Comparison of ENCODE assay signal across 8 cellular contexts in the genomic region with DNA sequence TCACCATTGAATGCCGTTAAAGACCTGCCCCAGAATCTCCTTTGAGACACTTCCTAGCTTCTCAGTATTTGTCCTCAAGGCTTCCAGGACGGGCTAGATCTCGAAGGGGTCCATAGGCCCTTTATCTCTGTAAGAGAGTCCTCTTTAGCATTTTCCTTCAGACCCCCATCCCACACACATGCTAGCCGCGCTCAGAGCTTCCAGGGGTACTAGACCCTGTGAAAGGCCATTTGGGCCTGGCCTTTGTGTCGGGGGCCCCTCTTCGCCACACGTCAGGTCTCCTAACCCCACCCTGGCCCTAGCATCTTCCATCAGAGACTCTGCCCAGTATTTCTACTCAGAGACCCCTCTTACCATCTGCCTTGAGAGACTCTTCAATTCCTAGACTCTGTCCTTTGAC. TPM values are rescaled to one million over a fixed set of nuclear protein-coding genes. Genes with fewer than 3 reads are reported as not detected.
DNase-seq lines count a peak whose midpoint lies in the region; ATAC-seq, FAIRE-seq and TF ChIP-seq lines count a peak whose summit lies in the region.

No MANE protein-coding gene starts in this region.

- peak overlapping the region; percentile 94 for H3K27ac Mint-ChIP-seq in activated naive CD4-positive, alpha-beta T cell treated with anti-CD3 and anti-CD28 coated beads for 36 hours

- H3K36me3 Mint-ChIP-seq in activated naive CD4-positive, alpha-beta T cell treated with anti-CD3 and anti-CD28 coated beads for 36 hours (ENCODE audit: low read depth), result peaks cover 27% of the 10 kb centered on the region

- no peak for DNase-seq in activated naive CD4-positive, alpha-beta T cell treated with anti-CD3 and anti-CD28 coated beads for 36 hours
- no peak for DNase-seq in activated naive CD4-positive, alpha-beta T cell treated with Interleukin-2 at 50 U/mL for 16 hours
- DNase-seq in GM12878 (ENCODE audit: low read depth, low spot score) (no peak), lower lobe of right lung (no peak), upper lobe of right lung (no peak), activated gamma-delta T cell treated with Interleukin-2 at 50 U/mL for 16 hours (no peak)

- H3K27me3 ChIP-seq in GM12878 (replicated peaks in 1 of 2; ENCODE audit: control insufficient read depth in 2 of 2, insufficient read depth in 2 of 2, low read length in 1 of 2) (no peaks in the 10 kb centered on the region), lower lobe of right lung (ENCODE audit: low read depth) (no peaks in the 10 kb centered on the region), upper lobe of right lung (no peaks in the 10 kb centered on the region)

- H3K4me1 Mint-ChIP-seq in activated naive CD4-positive, alpha-beta T cell treated with anti-CD3 and anti-CD28 coated beads for 36 hours (ENCODE audit: low read depth), result peaks cover 53% of the 10 kb centered on the region

- H3K4me3 Mint-ChIP-seq in activated naive CD4-positive, alpha-beta T cell treated with anti-CD3 and anti-CD28 coated beads for 36 hours, result peak overlapping the region; percentile 94

- H3K4me1 ChIP-seq in GM12878 (ENCODE audit: control insufficient read depth, insufficient read depth, low read length) (peaks cover 13% of the 10 kb centered on the region), lower lobe of right lung (peaks cover 34% of the 10 kb centered on the region), upper lobe of right lung (peaks cover 20% of the 10 kb centered on the region)

- POLR2A ChIA-PET in GM12878 (lab: Charles Lee), result interaction anchor here (0.8 to 1.8 kb wide), 3 partner anchors 23 to 190 kb away, joined by 3 to 4 read pairs (median 3); no protein-coding TSS in a partner anchor

- no peak for TF ChIP-seq EP300 in GM12878 (IDR thresholded peaks at IDR 0.05; ENCODE audit: borderline replicate concordance in 1 of 2, control insufficient read depth in 1 of 2, low read depth in 2 of 2, low read length in 2 of 2)

- no peaks in the 10 kb centered on the region for H3K9me3 Mint-ChIP-seq in activated naive CD4-positive, alpha-beta T cell treated with anti-CD3 and anti-CD28 coated beads for 36 hours

- H3K9me3 ChIP-seq in GM12878 (replicated peaks; ENCODE audit: control insufficient read depth, insufficient read depth, low read length), result no peaks in the 10 kb centered on the region
- no peaks in the 10 kb centered on the region for H3K9me3 ChIP-seq in lower lobe of right lung
- no peaks in the 10 kb centered on the region for H3K9me3 ChIP-seq in upper lobe of right lung

- CTCF ChIA-PET in activated naive CD4-positive, alpha-beta T cell treated with anti-CD3 and anti-CD28 coated beads for 36 hours (lab: Charles Lee), result interaction anchor here (1.8 kb wide), 1 partner anchor 118 kb away, joined by 5 read pairs; no protein-coding TSS in a partner anchor
- CTCF ChIA-PET in GM12878 (lab: Yijun Ruan, JAX), result interaction anchor here (0.6 to 2.2 kb wide), 8 partner anchors 10 to 833 kb away, joined by 3 to 14 read pairs (median 3); partner anchors contain the start of genes CDK16, NDUFB11 and RBM10

- ATAC-seq in GM12878 (no peak), lower lobe of right lung (no peak), upper lobe of right lung (no peak), HG03108 (IDR thresholded peaks at IDR 0.05; ENCODE audit: unreplicated experiment) (no peak), HG02678 (IDR thresholded peaks at IDR 0.05; ENCODE audit: unreplicated experiment) (no peak)

- H3K36me3 ChIP-seq in GM12878 (ENCODE audit: control insufficient read depth in 2 of 2, insufficient read depth in 2 of 2, low read length in 1 of 2) (peaks cover 10 to 11% of the 10 kb centered on the region in 2 experiments; a peak in 3 of 4 replicates), lower lobe of right lung (peaks cover 15% of the 10 kb centered on the region), upper lobe of right lung (peaks cover 9% of the 10 kb centered on the region)

- peak overlapping the region; percentile 91 for H3K4me3 ChIP-seq in GM12878
- H3K4me3 ChIP-seq in lower lobe of right lung, result peak overlapping the region; percentile 71
- peak overlapping the region; percentile 68 for H3K4me3 ChIP-seq in upper lobe of right lung

- intact Hi-C loops in activated naive CD4-positive, alpha-beta T cell treated with anti-CD3 and anti-CD28 coated beads for 36 hours (cut with micrococcal nuclease), result loop anchor here (5.0 kb wide), 2 partner anchors 173 to 833 kb away; no protein-coding TSS in a partner anchor
- intact Hi-C loops in GM12878 (cut with micrococcal nuclease; ENCODE audit: unreplicated experiment), result loop anchor here (5.0 kb wide), 3 partner anchors 168 to 1753 kb away; no protein-coding TSS in a partner anchor
- intact Hi-C loops in lower lobe of right lung (cut with DNase I), result no loop called here
- intact Hi-C loops in upper lobe of right lung (cut with DNase I), result loop anchor here (10.0 kb wide), 2 partner anchors 190 to 330 kb away; no protein-coding TSS in a partner anchor

- no peak for TF ChIP-seq POLR2A in GM12878 (IDR thresholded peaks at IDR 0.05; ENCODE audit: low read depth, low read length)

- peaks cover 59% of the 10 kb centered on the region for H3K79me2 ChIP-seq in GM12878 (ENCODE audit: control insufficient read depth, insufficient read depth, low read length)

- peak overlapping the region; percentile 97 for H3K9ac ChIP-seq in GM12878 (ENCODE audit: control insufficient read depth, insufficient read depth, low read length)

- H3K27ac ChIP-seq in GM12878 (ENCODE audit: control insufficient read depth, insufficient read depth), result peak overlapping the region; percentile 89
- peak overlapping the region; percentile 93 for H3K27ac ChIP-seq in lower lobe of right lung
- H3K27ac ChIP-seq in upper lobe of right lung, result peak overlapping the region; percentile 94

- SMC1A ChIA-PET in GM12878 (lab: Charles Lee; ENCODE audit: uncharacterized antibody, unreplicated experiment), result interaction anchor here (3.1 kb wide), 1 partner anchor 190 kb away, joined by 20 read pairs; no protein-coding TSS in a partner anchor

- no peak for TF ChIP-seq RAD21 in GM12878 (IDR thresholded peaks at IDR 0.05; ENCODE audit: insufficient read depth, low read depth, low read length)

- BruUV-seq in GM12878 (replicated peaks; lab: Mats Ljungman, UMichigan), result no TSS peak

- H3K27me3 Mint-ChIP-seq in activated naive CD4-positive, alpha-beta T cell treated with anti-CD3 and anti-CD28 coated beads for 36 hours (ENCODE audit: low read depth), result no peaks in the 10 kb centered on the region

- RAD21 ChIA-PET in GM12878 (lab: Charles Lee; ENCODE audit: unreplicated experiment), result interaction anchor here (1.1 to 2.0 kb wide), 3 partner anchors 24 to 190 kb away, joined by 5 to 8 read pairs (median 5); partner anchors contain the start of gene CDK16

- no peak for FAIRE-seq in GM12878 (lab: Jason Lieb, UNC)

- H2AFZ ChIP-seq in GM12878 (ENCODE audit: control insufficient read depth, low read depth, low read length), result peak overlapping the region; percentile 72

- in situ Hi-C loops in GM12878 (cut with MboI), result loop anchor here (5.0 to 10.0 kb wide), 2 partner anchors 193 to 460 kb away; partner anchors contain the start of genes ELK1 and UXT

- 51% methylated on average over 8 of the region's 8 CpGs for WGBS in GM12878 (ENCODE audit: insufficient coverage, insufficient replicate concordance, low lambda C conversion rate, missing lambda C conversion rate)

- H4K20me1 ChIP-seq in GM12878 (ENCODE audit: control insufficient read depth, insufficient read depth), result peaks cover 9% of the 10 kb centered on the region; the same call in 1 of the 2 replicates

- TF ChIP-seq CTCF in GM12878 (IDR thresholded peaks at IDR 0.05 in 2 of 3, conservative IDR thresholded peaks at IDR 0.05 in 1 of 3; ENCODE audit: control insufficient read depth in 2 of 3, extremely low read depth in 1 of 3, insufficient read depth in 1 of 3, low read depth in 3 of 3, low read length in 3 of 3) (no peak), lower lobe of right lung (IDR thresholded peaks at IDR 0.05) (no peak), upper lobe of right lung (IDR thresholded peaks at IDR 0.05) (no peak)

- peak overlapping the region; percentile 96 for H3K4me2 ChIP-seq in GM12878 (ENCODE audit: control insufficient read depth, insufficient read depth)

RNA-seq across cellular contexts. Expression of gene UBA1, which starts 0.8 kb away (rescaled TPM):
- total RNA-seq in activated naive CD4-positive, alpha-beta T cell treated with anti-CD3 and anti-CD28 coated beads for 36 hours, result 100 to 1,000 TPM; 246 to 251 TPM
- 132 and 146 TPM in 2 replicates for total RNA-seq in GM12878 (2013; cell fraction: nucleolus; rRNA removed)
- total RNA-seq in GM12878 (2014; rRNA removed) (228 and 255 TPM in 2 replicates), GM12878 (2014; rRNA removed; fragmentation: Illumina TruSeq; extraction: Trizol) (60.1 and 64.7 TPM in 2 replicates), GM12878 (2021) (296 and 314 TPM in 2 replicates), lower lobe of right lung (152 TPM), upper lobe of right lung (161 TPM)
- polyA plus RNA-seq in GM12878 (2011; ENCODE audit: low read depth), result 130 TPM
- polyA plus RNA-seq in GM12878 (2011; rRNA removed) (96.5 and 271 TPM in 2 replicates), GM12878 (2014; fragmentation: Illumina TruSeq; extraction: Trizol) (121 and 180 TPM in 2 replicates), GM12878 (2014; fragmentation: Nextera tagmentation; extraction: Ambion mirVana) (10 to 100 TPM; 60.4 to 79.9 TPM), GM12878 (2014; rRNA removed) (225 and 247 TPM in 2 replicates), GM12878 (2016; fragmentation: Nextera tagmentation; extraction: Ambion mirVana) (100 to 1,000 TPM; 208 to 229 TPM)
- polyA plus RNA-seq in GM12878 (2011; cell fraction: cytosol; rRNA removed), result 291 and 337 TPM in 2 replicates
- 336 and 470 TPM in 2 replicates for polyA plus RNA-seq in GM12878 (2011; cell fraction: nucleus; rRNA removed)
- polyA plus RNA-seq in GM12878 (2012), result 161 and 179 TPM in 2 replicates
- 354 and 380 TPM in 2 replicates for polyA minus RNA-seq in GM12878 (2011; rRNA and poly(A)+ RNA removed)
- polyA minus RNA-seq in GM12878 (2011; cell fraction: cytosol; rRNA and poly(A)+ RNA removed), result 111 and 133 TPM in 2 replicates
- 65.5 and 116 TPM in 2 replicates for polyA minus RNA-seq in GM12878 (2011; cell fraction: nucleus; rRNA and poly(A)+ RNA removed)

RNA-seq across cellular contexts. Expression of gene CDK16, which starts 24.1 kb away (rescaled TPM):
- 10 to 100 TPM; 85.3 to 88.3 TPM for total RNA-seq in activated naive CD4-positive, alpha-beta T cell treated with anti-CD3 and anti-CD28 coated beads for 36 hours
- 48.3 and 52.2 TPM in 2 replicates for total RNA-seq in GM12878 (2013; cell fraction: nucleolus; rRNA removed)
- total RNA-seq in GM12878 (2014; rRNA removed) (45.6 and 45.7 TPM in 2 replicates), GM12878 (2014; rRNA removed; fragmentation: Illumina TruSeq; extraction: Trizol) (32.0 and 32.1 TPM in 2 replicates), GM12878 (2021) (63.5 and 64.5 TPM in 2 replicates), lower lobe of right lung (59.2 TPM), upper lobe of right lung (66.4 TPM)
- polyA plus RNA-seq in GM12878 (2011; ENCODE audit: low read depth), result 42.8 TPM
- polyA plus RNA-seq in GM12878 (2011; rRNA removed) (36.5 and 75.1 TPM in 2 replicates), GM12878 (2014; fragmentation: Illumina TruSeq; extraction: Trizol) (41.4 and 50.7 TPM in 2 replicates), GM12878 (2014; fragmentation: Nextera tagmentation; extraction: Ambion mirVana) (1 to 10 TPM; 2.4 to 4.1 TPM), GM12878 (2014; rRNA removed) (57.1 and 64.1 TPM in 2 replicates), GM12878 (2016; fragmentation: Nextera tagmentation; extraction: Ambion mirVana) (10 to 100 TPM; 43.7 to 52.7 TPM)
- polyA plus RNA-seq in GM12878 (2011; cell fraction: cytosol; rRNA removed), result 92.7 and 112 TPM in 2 replicates
- polyA plus RNA-seq in GM12878 (2011; cell fraction: nucleus; rRNA removed), result 278 and 292 TPM in 2 replicates
- polyA plus RNA-seq in GM12878 (2012), result 54.4 and 59.2 TPM in 2 replicates
- 83.6 and 118 TPM in 2 replicates for polyA minus RNA-seq in GM12878 (2011; rRNA and poly(A)+ RNA removed)
- 46.0 and 50.3 TPM in 2 replicates for polyA minus RNA-seq in GM12878 (2011; cell fraction: cytosol; rRNA and poly(A)+ RNA removed)
- 40.9 and 54.2 TPM in 2 replicates for polyA minus RNA-seq in GM12878 (2011; cell fraction: nucleus; rRNA and poly(A)+ RNA removed)

RNA-seq across cellular contexts. Expression of gene USP11, which starts 38.4 kb away (rescaled TPM):
- total RNA-seq in activated naive CD4-positive, alpha-beta T cell treated with anti-CD3 and anti-CD28 coated beads for 36 hours, result 10 to 100 TPM; 12.2 to 12.4 TPM
- total RNA-seq in GM12878 (2013; cell fraction: nucleolus; rRNA removed), result 57.1 and 66.4 TPM in 2 replicates
- total RNA-seq in GM12878 (2014; rRNA removed) (15.8 and 20.0 TPM in 2 replicates), GM12878 (2014; rRNA removed; fragmentation: Illumina TruSeq; extraction: Trizol) (13.1 and 14.6 TPM in 2 replicates), GM12878 (2021) (37.5 and 42.3 TPM in 2 replicates), lower lobe of right lung (52.9 TPM), upper lobe of right lung (56.0 TPM)
- polyA plus RNA-seq in GM12878 (2011; ENCODE audit: low read depth), result 22.8 TPM
- polyA plus RNA-seq in GM12878 (2011; rRNA removed) (9.1 and 24.7 TPM in 2 replicates), GM12878 (2014; fragmentation: Illumina TruSeq; extraction: Trizol) (19.9 and 21.0 TPM in 2 replicates), GM12878 (2014; fragmentation: Nextera tagmentation; extraction: Ambion mirVana) (1 to 10 TPM; 3.3 to 5.9 TPM), GM12878 (2014; rRNA removed) (21.8 and 25.1 TPM in 2 replicates), GM12878 (2016; fragmentation: Nextera tagmentation; extraction: Ambion mirVana) (10 to 100 TPM; 42.5 to 44.0 TPM)
- polyA plus RNA-seq in GM12878 (2011; cell fraction: cytosol; rRNA removed), result 18.6 and 21.9 TPM in 2 replicates
- 79.1 and 80.0 TPM in 2 replicates for polyA plus RNA-seq in GM12878 (2011; cell fraction: nucleus; rRNA removed)
- 43.0 and 52.9 TPM in 2 replicates for polyA plus RNA-seq in GM12878 (2012)
- polyA minus RNA-seq in GM12878 (2011; rRNA and poly(A)+ RNA removed), result 50.6 and 62.9 TPM in 2 replicates
- polyA minus RNA-seq in GM12878 (2011; cell fraction: cytosol; rRNA and poly(A)+ RNA removed), result 19.5 and 23.9 TPM in 2 replicates
- 31.4 and 64.7 TPM in 2 replicates for polyA minus RNA-seq in GM12878 (2011; cell fraction: nucleus; rRNA and poly(A)+ RNA removed)

RNA-seq across cellular contexts. Expression of gene RBM10, which starts 49.4 kb away (rescaled TPM):
- total RNA-seq in activated naive CD4-positive, alpha-beta T cell treated with anti-CD3 and anti-CD28 coated beads for 36 hours, result 10 to 100 TPM; 65.4 to 65.5 TPM
- 20.5 and 23.3 TPM in 2 replicates for total RNA-seq in GM12878 (2013; cell fraction: nucleolus; rRNA removed)
- total RNA-seq in GM12878 (2014; rRNA removed), result 46.8 and 48.0 TPM in 2 replicates
- 20.7 and 24.8 TPM in 2 replicates for total RNA-seq in GM12878 (2014; rRNA removed; fragmentation: Illumina TruSeq; extraction: Trizol)
- total RNA-seq in GM12878 (2021), result 55.5 and 57.6 TPM in 2 replicates
- polyA plus RNA-seq in GM12878 (2011; ENCODE audit: low read depth), result 9.2 TPM
- 7.8 and 16.0 TPM in 2 replicates for polyA plus RNA-seq in GM12878 (2011; rRNA removed)
- 26.5 and 30.1 TPM in 2 replicates for polyA plus RNA-seq in GM12878 (2011; cell fraction: cytosol; rRNA removed)
- polyA plus RNA-seq in GM12878 (2011; cell fraction: nucleus; rRNA removed), result 65.0 and 78.6 TPM in 2 replicates
- polyA plus RNA-seq in GM12878 (2012), result 28.7 and 33.3 TPM in 2 replicates
- 10.4 and 22.5 TPM in 2 replicates for polyA plus RNA-seq in GM12878 (2014; fragmentation: Illumina TruSeq; extraction: Trizol)
- 1 to 10 TPM; 1.4 to 4.4 TPM for polyA plus RNA-seq in GM12878 (2014; fragmentation: Nextera tagmentation; extraction: Ambion mirVana)
- 34.9 and 40.2 TPM in 2 replicates for polyA plus RNA-seq in GM12878 (2014; rRNA removed)
- 10 to 100 TPM; 50.0 to 60.0 TPM for polyA plus RNA-seq in GM12878 (2016; fragmentation: Nextera tagmentation; extraction: Ambion mirVana)
- polyA minus RNA-seq in GM12878 (2011; rRNA and poly(A)+ RNA removed), result 18.5 and 31.5 TPM in 2 replicates
- 20.6 and 22.2 TPM in 2 replicates for polyA minus RNA-seq in GM12878 (2011; cell fraction: cytosol; rRNA and poly(A)+ RNA removed)
- polyA minus RNA-seq in GM12878 (2011; cell fraction: nucleus; rRNA and poly(A)+ RNA removed), result 9.6 and 17.0 TPM in 2 replicates
- total RNA-seq in lower lobe of right lung, result 32.1 TPM
- 31.9 TPM for total RNA-seq in upper lobe of right lung

RNA-seq across cellular contexts. Expression of gene NDUFB11, which starts 49.9 kb away (rescaled TPM):
- total RNA-seq in activated naive CD4-positive, alpha-beta T cell treated with anti-CD3 and anti-CD28 coated beads for 36 hours, result 10 to 100 TPM; 85.8 to 87.2 TPM
- total RNA-seq in GM12878 (2013; cell fraction: nucleolus; rRNA removed), result 6.3 and 11.1 TPM in 2 replicates
- total RNA-seq in GM12878 (2014; rRNA removed), result 179 and 202 TPM in 2 replicates
- 51.2 and 60.8 TPM in 2 replicates for total RNA-seq in GM12878 (2014; rRNA removed; fragmentation: Illumina TruSeq; extraction: Trizol)
- 101 and 106 TPM in 2 replicates for total RNA-seq in GM12878 (2021)
- 14.4 TPM for polyA plus RNA-seq in GM12878 (2011; ENCODE audit: low read depth)
- 27.3 and 53.4 TPM in 2 replicates for polyA plus RNA-seq in GM12878 (2011; rRNA removed)
- polyA plus RNA-seq in GM12878 (2011; cell fraction: cytosol; rRNA removed), result 92.9 and 97.2 TPM in 2 replicates
- 33.8 and 41.1 TPM in 2 replicates for polyA plus RNA-seq in GM12878 (2011; cell fraction: nucleus; rRNA removed)
- 89.4 and 91.6 TPM in 2 replicates for polyA plus RNA-seq in GM12878 (2012)
- 41.5 and 42.5 TPM in 2 replicates for polyA plus RNA-seq in GM12878 (2014; fragmentation: Illumina TruSeq; extraction: Trizol)
- polyA plus RNA-seq in GM12878 (2014; fragmentation: Nextera tagmentation; extraction: Ambion mirVana), result 10 to 100 TPM; 16.1 to 44.5 TPM
- polyA plus RNA-seq in GM12878 (2014; rRNA removed), result 164 and 211 TPM in 2 replicates
- 100 to 1,000 TPM; 197 to 199 TPM for polyA plus RNA-seq in GM12878 (2016; fragmentation: Nextera tagmentation; extraction: Ambion mirVana)
- 46.4 and 67.7 TPM in 2 replicates for polyA minus RNA-seq in GM12878 (2011; rRNA and poly(A)+ RNA removed)
- 24.2 and 27.1 TPM in 2 replicates for polyA minus RNA-seq in GM12878 (2011; cell fraction: cytosol; rRNA and poly(A)+ RNA removed)
- polyA minus RNA-seq in GM12878 (2011; cell fraction: nucleus; rRNA and poly(A)+ RNA removed), result 8.1 and 15.1 TPM in 2 replicates
- 57.1 TPM for total RNA-seq in lower lobe of right lung
- 57.4 TPM for total RNA-seq in upper lobe of right lung
